12 cellular contexts compared by ENCODE assay signal in genomic region chr15:44319385-44319784, GRCh38. TPM values are rescaled to one million over a fixed set of nuclear protein-coding genes. Genes with fewer than 3 reads are reported as not detected.
DNase-seq lines count a peak whose midpoint lies in the region; ATAC-seq and TF ChIP-seq lines count a peak whose summit lies in the region.
"Had no signal": no experiment of that assay in that cellular context is flagged by ENCODE, and none has a peak within 500 bp of the region (broad histone marks: within the 10 kb centered on the region; RNA-seq: fewer than 3 reads in every experiment).

No MANE protein-coding gene starts in this region.

- no peak overlapping the region for H3K9ac ChIP-seq in Loucy (ENCODE audit: low read depth, low read length, poor library complexity, severe bottlenecking)

- H3K36me3 ChIP-seq in Loucy (ENCODE audit: insufficient read depth, low read length) = no peaks in the 10 kb centered on the region
- H3K36me3 ChIP-seq: sigmoid colon had no signal

- H3K36me3 Mint-ChIP-seq in activated CD8-positive, alpha-beta memory T cell treated with anti-CD3 and anti-CD28 coated beads, Interleukin-2, amount 10 ng/mL, durations not matched to agents 7 days and 5 days = peaks cover 3% of the 10 kb centered on the region
- H3K36me3 Mint-ChIP-seq in stimulated activated naive B cell treated with anti-CD40 and anti-IgM and Interleukin-4, amounts not matched to agents 10 μg/mL and 1 μg/mL and 100 μg/mL, for 72 hours = peaks cover 3 to 5% of the 10 kb centered on the region in 2 donors
- no peaks in the 10 kb centered on the region for H3K36me3 Mint-ChIP-seq in glutamatergic neuron (ENCODE audit: unreplicated experiment)

- no peaks in the 10 kb centered on the region for H4K20me1 ChIP-seq in Loucy (ENCODE audit: insufficient read depth, low read length, poor library complexity, severe bottlenecking)

- no peaks in the 10 kb centered on the region for H3F3A ChIP-seq in Loucy (ENCODE audit: low read depth)

- no peaks in the 10 kb centered on the region for H3K27me3 Mint-ChIP-seq in activated CD8-positive, alpha-beta memory T cell treated with anti-CD3 and anti-CD28 coated beads, Interleukin-2, amount 10 ng/mL, durations not matched to agents 7 days and 5 days
- H3K27me3 Mint-ChIP-seq in stimulated activated naive B cell treated with anti-CD40 and anti-IgM and Interleukin-4, amounts not matched to agents 10 μg/mL and 1 μg/mL and 100 μg/mL, for 72 hours = no peaks in the 10 kb centered on the region
- H3K27me3 Mint-ChIP-seq in glutamatergic neuron (ENCODE audit: unreplicated experiment) = peaks cover 5% of the 10 kb centered on the region

- no peaks in the 10 kb centered on the region for H3K9me3 Mint-ChIP-seq in activated CD8-positive, alpha-beta memory T cell treated with anti-CD3 and anti-CD28 coated beads, Interleukin-2, amount 10 ng/mL, durations not matched to agents 7 days and 5 days (ENCODE audit: low read depth)
- no peaks in the 10 kb centered on the region for H3K9me3 Mint-ChIP-seq in stimulated activated naive B cell treated with anti-CD40 and anti-IgM and Interleukin-4, amounts not matched to agents 10 μg/mL and 1 μg/mL and 100 μg/mL, for 72 hours
- H3K9me3 Mint-ChIP-seq in glutamatergic neuron (ENCODE audit: unreplicated experiment) = peaks cover 3% of the 10 kb centered on the region

- CTCF ChIA-PET in activated CD8-positive, alpha-beta memory T cell treated with anti-CD3 and anti-CD28 coated beads, Interleukin-2, amount 10 ng/mL, durations not matched to agents 7 days and 5 days (lab: Charles Lee) = interaction anchor here (1.1 to 1.5 kb wide), 4 partner anchors 9 to 83 kb away, joined by 3 to 9 read pairs (median 6); no protein-coding TSS in a partner anchor

- no peak overlapping the region for H3K4me3 ChIP-seq in Loucy (ENCODE audit: low read length, poor library complexity, severe bottlenecking)
- H3K4me3 ChIP-seq: lung, PC-9, sigmoid colon had no signal

- TF ChIP-seq CTCF in Loucy (conservative IDR thresholded peaks at IDR 0.05; ENCODE audit: low read length) (peak; percentile 41), glutamatergic neuron (IDR thresholded peaks at IDR 0.05; ENCODE audit: partially characterized antibody, unreplicated experiment) (no peak)

- H3K4me2 ChIP-seq in Loucy (ENCODE audit: low read depth, low read length, poor library complexity, severe bottlenecking) = no peak overlapping the region
- H3K4me2 ChIP-seq: PC-9 had no signal

- no peak overlapping the region for H2AFZ ChIP-seq in Loucy (ENCODE audit: low read length)
- H2AFZ ChIP-seq: PC-9 had no signal

- no peaks in the 10 kb centered on the region for H3K4me1 ChIP-seq in Loucy (ENCODE audit: insufficient read depth, low read length, poor library complexity, severe bottlenecking)
- H3K4me1 ChIP-seq: sigmoid colon had no signal

- no peaks in the 10 kb centered on the region; the same call in 1 of the 2 replicates for H3K79me2 ChIP-seq in Loucy (ENCODE audit: insufficient read depth, low read length)

- H3K27ac Mint-ChIP-seq in activated CD8-positive, alpha-beta memory T cell treated with anti-CD3 and anti-CD28 coated beads, Interleukin-2, amount 10 ng/mL, durations not matched to agents 7 days and 5 days = no peak overlapping the region
- no peak overlapping the region for H3K27ac Mint-ChIP-seq in stimulated activated naive B cell treated with anti-CD40 and anti-IgM and Interleukin-4, amounts not matched to agents 10 μg/mL and 1 μg/mL and 100 μg/mL, for 72 hours
- H3K27ac Mint-ChIP-seq in glutamatergic neuron (ENCODE audit: unreplicated experiment) = no peak overlapping the region

- H3K4me3 Mint-ChIP-seq in activated CD8-positive, alpha-beta memory T cell treated with anti-CD3 and anti-CD28 coated beads, Interleukin-2, amount 10 ng/mL, durations not matched to agents 7 days and 5 days = no peak overlapping the region
- H3K4me3 Mint-ChIP-seq in stimulated activated naive B cell treated with anti-CD40 and anti-IgM and Interleukin-4, amounts not matched to agents 10 μg/mL and 1 μg/mL and 100 μg/mL, for 72 hours = no peak overlapping the region
- no peak overlapping the region for H3K4me3 Mint-ChIP-seq in glutamatergic neuron (ENCODE audit: unreplicated experiment)

- DNase-seq in activated CD8-positive, alpha-beta memory T cell treated with anti-CD3 and anti-CD28 coated beads, Interleukin-2, amount 10 ng/mL, durations not matched to agents 7 days and 5 days = peak; percentile 52
- no peak for DNase-seq in activated CD8-positive, alpha-beta memory T cell treated with anti-CD3 and anti-CD28 coated beads, Interleukin-2, amount 50 U/mL, for 48 hours
- DNase-seq in stimulated activated naive B cell treated with anti-CD40 and anti-IgM and Interleukin-4, amounts not matched to agents 10 μg/mL and 1 μg/mL and 100 μg/mL, for 72 hours = no peak
- DNase-seq in GM19238 (ENCODE audit: insufficient read length, low spot score) = no peak
- DNase-seq in glutamatergic neuron = no peak
- DNase-seq: aorta, PC-9, sigmoid colon had no signal

- peak; percentile 79 for ATAC-seq in activated CD8-positive, alpha-beta memory T cell treated with anti-CD3 and anti-CD28 coated beads, Interleukin-2, amount 10 ng/mL, durations not matched to agents 7 days and 5 days
- ATAC-seq in HG02610 (IDR thresholded peaks at IDR 0.05; ENCODE audit: unreplicated experiment) (peak; percentile 83), SK-N-SH treated with all-trans-retinoic acid at 6 μM for 48 hours (no peak)
- peak; percentile 79 to 87 for ATAC-seq in stimulated activated naive B cell treated with anti-CD40 and anti-IgM and Interleukin-4, amounts not matched to agents 10 μg/mL and 1 μg/mL and 100 μg/mL, for 72 hours (replicated peaks)

- H3K4me1 Mint-ChIP-seq in activated CD8-positive, alpha-beta memory T cell treated with anti-CD3 and anti-CD28 coated beads, Interleukin-2, amount 10 ng/mL, durations not matched to agents 7 days and 5 days = peaks cover 10% of the 10 kb centered on the region
- peaks cover 25 to 45% of the 10 kb centered on the region in 2 donors for H3K4me1 Mint-ChIP-seq in stimulated activated naive B cell treated with anti-CD40 and anti-IgM and Interleukin-4, amounts not matched to agents 10 μg/mL and 1 μg/mL and 100 μg/mL, for 72 hours
- H3K4me1 Mint-ChIP-seq in glutamatergic neuron (ENCODE audit: low read depth, unreplicated experiment) = peaks cover 15% of the 10 kb centered on the region

- H3K9me2 ChIP-seq in Loucy (replicated peaks; ENCODE audit: low read depth, low read length) = no peaks in the 10 kb centered on the region

- no peaks in the 10 kb centered on the region for H3K9me3 ChIP-seq in Loucy (ENCODE audit: insufficient read depth, low read depth, low read length)
- H3K9me3 ChIP-seq: sigmoid colon had no signal

- no peaks in the 10 kb centered on the region for H3K27me3 ChIP-seq in Loucy (ENCODE audit: insufficient read depth, low read length, poor library complexity, severe bottlenecking)
- H3K27me3 ChIP-seq: sigmoid colon had no signal

TF ChIP-seq in SK-N-SH treated with all-trans-retinoic acid at 6 μM for 48 hours, 23 proteins besides CTCF, POLR2A, EP300 and RAD21:
- TF ChIP-seq OSR1 (CRISPR knock-in tag; IDR thresholded peaks at IDR 0.05) (no peak), ISL1 (CRISPR knock-in tag; IDR thresholded peaks at IDR 0.05) (no peak), ESRRG (CRISPR knock-in tag; IDR thresholded peaks at IDR 0.05) (no peak), ZC3H10 (CRISPR knock-in tag; IDR thresholded peaks at IDR 0.05) (no peak), ARNTL (CRISPR knock-in tag; IDR thresholded peaks at IDR 0.05; ENCODE audit: borderline replicate concordance, low read depth) (no peak)
TF ChIP-seq in SK-N-SH treated with all-trans-retinoic acid at 6 μM for 48 hours: peak in this region for 0.

RNA-seq across cellular contexts. Expression of gene GOLM2, which starts 30.9 kb away (rescaled TPM):
- total RNA-seq in activated CD8-positive, alpha-beta memory T cell treated with anti-CD3 and anti-CD28 coated beads, Interleukin-2, amount 10 ng/mL, durations not matched to agents 7 days and 5 days = 10 to 100 TPM; 43.8 to 50.5 TPM
- total RNA-seq in glutamatergic neuron (ENCODE audit: unreplicated experiment) = 59.2 TPM
